Comparison of ENCODE assay signal across 25 cellular contexts in genomic region chr9:134717056-134717455, GRCh38.
"Had no signal": no experiment of that assay in that cellular context is flagged by ENCODE, and none has a peak within 500 bp of the region (broad histone marks: within the 10 kb centered on the region; RNA-seq: fewer than 3 reads in every experiment).

No MANE protein-coding gene starts in this region.

- DNase-seq: activated CD4-positive, alpha-beta T cell treated with anti-CD3 and anti-CD28 coated beads for 4 hours; activated CD4-positive, alpha-beta T cell treated with anti-CD3 and anti-CD28 coated beads, Interleukin-2, amount 50 U/mL, for 4 hours; activated naive CD4-positive, alpha-beta T cell; activated T-cell treated with anti-CD3 and anti-CD28 coated beads for 4 hours; activated T-cell treated with anti-CD3 and anti-CD28 coated beads, Interleukin-2, amount 50 U/mL, for 72 hours; body of pancreas; caudate nucleus; endodermal cell; foreskin fibroblast; heart right ventricle; lower lobe of right lung; mesendoderm; right lobe of liver; stimulated activated CD4-positive, alpha-beta T cell treated with anti-CD3 and anti-CD28 coated beads, Interleukin-4, amount 100 ng/mL, for 24 hours; T-helper 9 cell; thyroid gland had no signal

- H3K27me3 ChIP-seq: body of pancreas, heart right ventricle, right lobe of liver, thyroid gland had no signal

- H3K9me3 ChIP-seq: body of pancreas, heart right ventricle, lower lobe of right lung, right lobe of liver, thyroid gland had no signal

- H3K36me3 ChIP-seq: lower lobe of right lung, right lobe of liver, thyroid gland had no signal

- H3K4me1 Mint-ChIP-seq: stimulated activated effector memory CD8-positive, alpha-beta T cell treated with anti-CD3 and anti-CD28 coated beads, Interleukin-12 subunit alpha, Interleukin-12 subunit beta, amount 100 ng/mL, for 72 hours had no signal

- H3K27ac Mint-ChIP-seq: activated naive CD4-positive, alpha-beta T cell treated with anti-CD3 and anti-CD28 coated beads, Interleukin-2, amount 50 U/mL, for 72 hours; activated T-cell treated with anti-CD3 and anti-CD28 coated beads, Interleukin-2, amount 50 U/mL, for 72 hours; endodermal cell; natural killer cell treated with Interleukin-12 subunit alpha and Interleukin-12 subunit beta and Interleukin-15 and Interleukin-18, amount 100 ng/mL, for 72 hours; stimulated activated effector memory CD8-positive, alpha-beta T cell treated with anti-CD3 and anti-CD28 coated beads, Interleukin-12 subunit alpha, Interleukin-12 subunit beta, amount 100 ng/mL, for 72 hours; stimulated activated naive CD8-positive, alpha-beta T cell treated with anti-CD3 and anti-CD28 coated beads, Interleukin-15, Interleukin-2, amounts not matched to agents 100 ng/mL and 50 ng/mL, for 24 hours; T-helper 1 cell treated with Interleukin-12 subunit alpha and Interleukin-12 subunit beta and Interleukin-4 antibody, amounts not matched to agents 30 μg/mL and 1 μg/mL, for 36 hours had no signal

- H3K27ac ChIP-seq: body of pancreas, lower lobe of right lung, right lobe of liver, skin epidermis, thyroid gland, VCaP had no signal

- H3K36me3 Mint-ChIP-seq: activated naive CD4-positive, alpha-beta T cell treated with anti-CD3 and anti-CD28 coated beads, Interleukin-2, amount 50 U/mL, for 72 hours; stimulated activated effector memory CD8-positive, alpha-beta T cell treated with anti-CD3 and anti-CD28 coated beads, Interleukin-12 subunit alpha, Interleukin-12 subunit beta, amount 100 ng/mL, for 72 hours had no signal

- H3K4me3 Mint-ChIP-seq: activated T-cell treated with anti-CD3 and anti-CD28 coated beads, Interleukin-2, amount 50 U/mL, for 72 hours; endodermal cell; natural killer cell treated with Interleukin-12 subunit alpha and Interleukin-12 subunit beta and Interleukin-15 and Interleukin-18, amount 100 ng/mL, for 72 hours; stimulated activated effector memory CD8-positive, alpha-beta T cell treated with anti-CD3 and anti-CD28 coated beads, Interleukin-12 subunit alpha, Interleukin-12 subunit beta, amount 100 ng/mL, for 72 hours; stimulated activated naive CD8-positive, alpha-beta T cell treated with anti-CD3 and anti-CD28 coated beads, Interleukin-15, Interleukin-2, amounts not matched to agents 100 ng/mL and 50 ng/mL, for 24 hours; T-helper 1 cell treated with Interleukin-12 subunit alpha and Interleukin-12 subunit beta and Interleukin-4 antibody, amounts not matched to agents 30 μg/mL and 1 μg/mL, for 36 hours had no signal

- H3K4me3 ChIP-seq: body of pancreas, heart right ventricle, lower lobe of right lung, right lobe of liver, skin epidermis, thyroid gland had no signal

- H3K27me3 Mint-ChIP-seq: natural killer cell treated with Interleukin-12 subunit alpha and Interleukin-12 subunit beta and Interleukin-15 and Interleukin-18, amount 100 ng/mL, for 72 hours; stimulated activated naive CD8-positive, alpha-beta T cell treated with anti-CD3 and anti-CD28 coated beads, Interleukin-15, Interleukin-2, amounts not matched to agents 100 ng/mL and 50 ng/mL, for 24 hours had no signal

- ATAC-seq: activated naive CD4-positive, alpha-beta T cell treated with anti-CD3 and anti-CD28 coated beads, Interleukin-2, amount 50 U/mL, for 72 hours; activated T-cell treated with anti-CD3 and anti-CD28 coated beads, Interleukin-2, amount 50 U/mL, for 72 hours; body of pancreas; esophagus mucosa; heart right ventricle; left lobe of liver; lower lobe of right lung; natural killer cell treated with Interleukin-12 subunit alpha and Interleukin-12 subunit beta and Interleukin-15 and Interleukin-18, amount 100 ng/mL, for 72 hours; right lobe of liver; stimulated activated effector memory CD8-positive, alpha-beta T cell treated with anti-CD3 and anti-CD28 coated beads, Interleukin-12 subunit alpha, Interleukin-12 subunit beta, amount 100 ng/mL, for 72 hours had no signal

- H3K4me1 ChIP-seq: body of pancreas, lower lobe of right lung, right lobe of liver, thyroid gland had no signal
